15 cellular contexts compared by ENCODE assay signal in genomic region chr3:136141296-136141785, GRCh38. TPM values are rescaled to one million over a fixed set of nuclear protein-coding genes. Genes with fewer than 3 reads are reported as not detected.
DNase-seq lines count a peak whose midpoint lies in the region; ATAC-seq and TF ChIP-seq lines count a peak whose summit lies in the region.
"Had no signal": no experiment of that assay in that cellular context is flagged by ENCODE, and none has a peak within 500 bp of the region (broad histone marks: within the 10 kb centered on the region; RNA-seq: fewer than 3 reads in every experiment).

No MANE protein-coding gene starts in this region.

- H3K9me3 Mint-ChIP-seq in CD8-positive, alpha-beta memory T cell: no peaks in the 10 kb centered on the region
- H3K9me3 Mint-ChIP-seq in central memory CD8-positive, alpha-beta T cell: no peaks in the 10 kb centered on the region
- no peaks in the 10 kb centered on the region for H3K9me3 Mint-ChIP-seq in nephron progenitor cell

- peak overlapping the region; percentile 24 to 64 (median 50) for H3K27ac Mint-ChIP-seq in CD8-positive, alpha-beta memory T cell
- peak overlapping the region; percentile 54 for H3K27ac Mint-ChIP-seq in central memory CD8-positive, alpha-beta T cell (ENCODE audit: low read depth)
- peak overlapping the region; percentile 4 for H3K27ac Mint-ChIP-seq in nephron progenitor cell

- POLR2A ChIA-PET in CD8-positive, alpha-beta memory T cell (lab: Charles Lee): no interaction called here

- no peak for ATAC-seq in central memory CD8-positive, alpha-beta T cell (replicated peaks; ENCODE audit: extremely low read depth, poor library complexity, severe bottlenecking)

- H3K36me3 Mint-ChIP-seq in CD8-positive, alpha-beta memory T cell: no peaks in the 10 kb centered on the region
- peaks cover 16% of the 10 kb centered on the region for H3K36me3 Mint-ChIP-seq in central memory CD8-positive, alpha-beta T cell (ENCODE audit: insufficient read depth)
- H3K36me3 Mint-ChIP-seq in nephron progenitor cell (ENCODE audit: low read depth): peaks cover 31% of the 10 kb centered on the region

- H3K27me3 ChIP-seq in CD8-positive, alpha-beta memory T cell (ENCODE audit: insufficient read depth, low read length, poor library complexity, severe bottlenecking): no peaks in the 10 kb centered on the region
- H3K27me3 ChIP-seq: brain microvascular endothelial cell had no signal

- peaks cover 22 to 34% (median 26%) of the 10 kb centered on the region in 3 donors for H3K4me1 Mint-ChIP-seq in CD8-positive, alpha-beta memory T cell
- peaks cover 23% of the 10 kb centered on the region for H3K4me1 Mint-ChIP-seq in central memory CD8-positive, alpha-beta T cell
- H3K4me1 Mint-ChIP-seq in nephron progenitor cell: peaks cover 6% of the 10 kb centered on the region

- CTCF ChIA-PET in CD8-positive, alpha-beta memory T cell (lab: Charles Lee): no interaction called here

- no peaks in the 10 kb centered on the region for H3K9me3 ChIP-seq in CD8-positive, alpha-beta memory T cell (ENCODE audit: low read length)

- TF ChIP-seq CTCF in nephron progenitor cell (IDR thresholded peaks at IDR 0.05) (no peak), coronary artery (IDR thresholded peaks at IDR 0.05) (no peak)

- H3K27me3 Mint-ChIP-seq in CD8-positive, alpha-beta memory T cell: no peaks in the 10 kb centered on the region
- H3K27me3 Mint-ChIP-seq in central memory CD8-positive, alpha-beta T cell: no peaks in the 10 kb centered on the region
- H3K27me3 Mint-ChIP-seq in nephron progenitor cell (ENCODE audit: low read depth, poor library complexity): peaks cover 4% of the 10 kb centered on the region

- no peak overlapping the region for H3K4me3 ChIP-seq in CD8-positive, alpha-beta memory T cell (ENCODE audit: low read length)
- H3K4me3 ChIP-seq in coronary artery: no peak overlapping the region

- no peak for DNase-seq in CD8-positive, alpha-beta memory T cell
- DNase-seq in MV-4-11 (lab: John Stamatoyannopoulos, UW): peak; percentile 38
- no peak for DNase-seq in central memory CD8-positive, alpha-beta T cell (ENCODE audit: low spot score in 2 of 2)
- DNase-seq in nephron progenitor cell: no peak
- no peak for DNase-seq in coronary artery (ENCODE audit: low spot score)
- no peak for DNase-seq in SKM-1 treated with dmso at 0.1 percent for 144 hours (lab: John Stamatoyannopoulos, UW; ENCODE audit: unreplicated experiment)
- no peak for DNase-seq in activated CD4-positive, CD25-positive, alpha-beta regulatory T cell (lab: John Stamatoyannopoulos, UW)
- no peak for DNase-seq in activated CD8-positive, alpha-beta memory T cell treated with anti-CD3 and anti-CD28 coated beads for 24 hours
- DNase-seq: activated T-cell treated with anti-CD3 and anti-CD28 coated beads for 4 hours; brain microvascular endothelial cell; hippocampal formation; NCI-H1436 treated with DMSO at 0.1 percent for 48 hours; NCI-H526 treated with DMSO at 0.1 percent for 48 hours; posterior cingulate gyrus; stimulated activated CD4-positive, alpha-beta T cell treated with anti-CD3 and anti-CD28 coated beads, Interleukin-2, amount 100 ng/mL, for 24 hours had no signal

- no peak overlapping the region for H3K27ac ChIP-seq in CD8-positive, alpha-beta memory T cell (ENCODE audit: low read depth, low read length)
- no peak overlapping the region for H3K27ac ChIP-seq in coronary artery

- H3K4me1 ChIP-seq in CD8-positive, alpha-beta memory T cell (ENCODE audit: insufficient read depth, low read length): no peaks in the 10 kb centered on the region

- H3K36me3 ChIP-seq in CD8-positive, alpha-beta memory T cell (ENCODE audit: insufficient read depth, low read length): no peaks in the 10 kb centered on the region
- H3K36me3 ChIP-seq: brain microvascular endothelial cell had no signal

- H3K4me3 Mint-ChIP-seq in CD8-positive, alpha-beta memory T cell: no peak overlapping the region
- H3K4me3 Mint-ChIP-seq in central memory CD8-positive, alpha-beta T cell: no peak overlapping the region
- H3K4me3 Mint-ChIP-seq in nephron progenitor cell: no peak overlapping the region

RNA-seq across cellular contexts. Expression of gene MSL2, which starts 54.8 kb away (rescaled TPM):
- 10 to 100 TPM; 46.2 to 53.4 TPM for total RNA-seq in CD8-positive, alpha-beta memory T cell
- 33.6 TPM for polyA plus RNA-seq in CD8-positive, alpha-beta memory T cell

Comparison
In these comparisons a context has a peak if more than half of its experiments do, and no peak if none do; other contexts are left out.
1. H3K27ac Mint-ChIP-seq: peak in every context shown above with its lines; median percentile 54 in central memory CD8-positive, alpha-beta T cell; 50 in CD8-positive, alpha-beta memory T cell; 4 in nephron progenitor cell.